1 cellular context compared by ENCODE assay signal in the genomic region with DNA sequence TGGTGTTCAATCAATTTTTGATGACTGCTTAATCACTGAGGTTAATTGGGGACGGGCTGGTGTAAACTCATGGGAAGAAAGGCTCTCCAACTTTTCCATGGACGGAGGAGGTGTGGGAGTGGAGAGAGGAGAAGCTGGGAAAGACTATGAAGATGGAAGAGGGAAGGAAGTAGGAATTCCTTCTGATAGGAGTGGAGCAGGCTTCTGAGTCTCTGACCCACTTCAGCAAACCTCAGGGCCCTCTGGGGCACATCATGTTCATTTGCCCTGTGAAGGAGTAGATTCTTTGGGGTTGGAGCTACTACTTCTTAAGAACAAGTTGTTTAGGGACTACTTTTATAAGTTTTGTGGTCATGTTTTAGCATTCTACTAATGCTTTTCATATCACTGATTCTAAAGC.
TF ChIP-seq lines count a peak whose summit lies in the region.

No MANE protein-coding gene starts in this region.

TF ChIP-seq in SK-N-SH, 30 proteins besides CTCF, POLR2A, EP300 and RAD21 (continued from another document):
- TF ChIP-seq TEAD4 (IDR thresholded peaks at IDR 0.05; ENCODE audit: borderline replicate concordance, insufficient read depth) (no peak), FOXM1 (IDR thresholded peaks at IDR 0.05; ENCODE audit: low read depth) (no peak), TCF12 (IDR thresholded peaks at IDR 0.05) (no peak)
